Comparison of ENCODE assay signal across 8 cellular contexts in genomic region chrX:32448320-32448719, GRCh38.
DNase-seq lines count a peak whose midpoint lies in the region; ATAC-seq and TF ChIP-seq lines count a peak whose summit lies in the region.

No MANE protein-coding gene starts in this region.

- DNase-seq in GM23338 (ENCODE audit: low spot score), result peak; percentile 1
- peak; percentile 9 to 29 (median 24) for DNase-seq in immature natural killer cell
- DNase-seq in SK-N-DZ (ENCODE audit: low spot score), result no peak
- no peak for DNase-seq in inferior parietal cortex (ENCODE audit: extremely low spot score)
- no peak for DNase-seq in NCI-H1417 (lab: John Stamatoyannopoulos, UW)
- no peak for DNase-seq in colonic mucosa

- H3K4me1 ChIP-seq in GM23338 (ENCODE audit: insufficient read depth) (no peaks in the 10 kb centered on the region), Loucy (ENCODE audit: insufficient read depth, low read length, poor library complexity, severe bottlenecking) (peaks cover 9% of the 10 kb centered on the region), colonic mucosa (no peaks in the 10 kb centered on the region)

- H3K27ac Mint-ChIP-seq in GM23338, result no peak overlapping the region
- peak overlapping the region in 5 of 6 donors; percentile 12 to 78 (median 62) for H3K27ac Mint-ChIP-seq in immature natural killer cell

- H4K20me1 ChIP-seq in GM23338 (replicated peaks; ENCODE audit: insufficient read depth) (no peaks in the 10 kb centered on the region), Loucy (ENCODE audit: insufficient read depth, low read length, poor library complexity, severe bottlenecking) (no peaks in the 10 kb centered on the region)

- no peaks in the 10 kb centered on the region for H3K27me3 Mint-ChIP-seq in GM23338 (ENCODE audit: insufficient read depth, low read depth, poor library complexity)
- H3K27me3 Mint-ChIP-seq in immature natural killer cell (ENCODE audit: low read depth in 3 of 3), result peaks cover 1 to 2% (median 1%) of the 10 kb centered on the region in 3 donors

- H3K36me3 ChIP-seq in GM23338 (ENCODE audit: insufficient read depth), result no peaks in the 10 kb centered on the region
- H3K36me3 ChIP-seq in Loucy (ENCODE audit: insufficient read depth, low read length), result no peaks in the 10 kb centered on the region
- H3K36me3 ChIP-seq in colonic mucosa, result no peaks in the 10 kb centered on the region

- H3K9ac ChIP-seq in Loucy (ENCODE audit: low read depth, low read length, poor library complexity, severe bottlenecking) (no peak overlapping the region), colonic mucosa (ENCODE audit: low read depth in 2 of 2, low read length in 2 of 2) (no peak overlapping the region)

- H3K36me3 Mint-ChIP-seq in GM23338 (ENCODE audit: low read depth) (no peaks in the 10 kb centered on the region), immature natural killer cell (no peaks in the 10 kb centered on the region)

- no peak overlapping the region for H3K4me2 ChIP-seq in GM23338
- peak overlapping the region; percentile 66 for H3K4me2 ChIP-seq in Loucy (ENCODE audit: low read depth, low read length, poor library complexity, severe bottlenecking)

- H3K4me3 ChIP-seq in GM23338 (no peak overlapping the region), Loucy (ENCODE audit: low read length, poor library complexity, severe bottlenecking) (peak overlapping the region; percentile 62), colonic mucosa (no peak overlapping the region)

- H3K4me3 Mint-ChIP-seq in GM23338, result no peak overlapping the region
- H3K4me3 Mint-ChIP-seq in immature natural killer cell, result peak overlapping the region in 4 of 5 donors; percentile 43 to 62 (median 50)

- no peak overlapping the region for H3K27ac ChIP-seq in GM23338 (ENCODE audit: low read depth)
- no peak overlapping the region for H3K27ac ChIP-seq in colonic mucosa

- H3K9me3 ChIP-seq in Loucy (ENCODE audit: insufficient read depth, low read depth, low read length), result no peaks in the 10 kb centered on the region
- H3K9me3 ChIP-seq in colonic mucosa, result no peaks in the 10 kb centered on the region

- ATAC-seq in GM18861 (IDR thresholded peaks at IDR 0.05; ENCODE audit: unreplicated experiment), result peak; percentile 99
- no peak for ATAC-seq in GM23338

- H3K79me2 ChIP-seq in GM23338 (replicated peaks; ENCODE audit: insufficient read depth) (no peaks in the 10 kb centered on the region), Loucy (ENCODE audit: insufficient read depth, low read length) (no peaks in the 10 kb centered on the region)

- H2AFZ ChIP-seq in GM23338 (no peak overlapping the region), Loucy (ENCODE audit: low read length) (peak overlapping the region; percentile 87)

- H3K9me2 ChIP-seq in GM23338 (ENCODE audit: insufficient read depth) (no peaks in the 10 kb centered on the region), Loucy (replicated peaks; ENCODE audit: low read depth, low read length) (no peaks in the 10 kb centered on the region)

- H3K4me1 Mint-ChIP-seq in GM23338 (no peaks in the 10 kb centered on the region), immature natural killer cell (peaks cover 36 to 62% of the 10 kb centered on the region in 2 donors)

- H3K9me3 Mint-ChIP-seq in GM23338 (no peaks in the 10 kb centered on the region), immature natural killer cell (peaks cover 0 to 4% (median 2%) of the 10 kb centered on the region in 6 donors)

- H3K27me3 ChIP-seq in GM23338 (ENCODE audit: insufficient read depth) (no peaks in the 10 kb centered on the region), Loucy (ENCODE audit: insufficient read depth, low read length, poor library complexity, severe bottlenecking) (no peaks in the 10 kb centered on the region), colonic mucosa (no peaks in the 10 kb centered on the region)

- H3F3A ChIP-seq in GM23338 (replicated peaks; ENCODE audit: low read depth), result no peaks in the 10 kb centered on the region
- no peaks in the 10 kb centered on the region for H3F3A ChIP-seq in Loucy (ENCODE audit: low read depth)

- TF ChIP-seq CTCF in GM23338 (conservative IDR thresholded peaks at IDR 0.05; ENCODE audit: low read depth in 2 of 2) (no peak), Loucy (conservative IDR thresholded peaks at IDR 0.05; ENCODE audit: low read length) (no peak), colonic mucosa (IDR thresholded peaks at IDR 0.05) (no peak)

- intact Hi-C loops in colonic mucosa (cut with DNase I), result no loop called here

TF ChIP-seq in GM23338, 12 proteins besides CTCF, POLR2A, EP300 and RAD21:
- TF ChIP-seq, protein P1, sequence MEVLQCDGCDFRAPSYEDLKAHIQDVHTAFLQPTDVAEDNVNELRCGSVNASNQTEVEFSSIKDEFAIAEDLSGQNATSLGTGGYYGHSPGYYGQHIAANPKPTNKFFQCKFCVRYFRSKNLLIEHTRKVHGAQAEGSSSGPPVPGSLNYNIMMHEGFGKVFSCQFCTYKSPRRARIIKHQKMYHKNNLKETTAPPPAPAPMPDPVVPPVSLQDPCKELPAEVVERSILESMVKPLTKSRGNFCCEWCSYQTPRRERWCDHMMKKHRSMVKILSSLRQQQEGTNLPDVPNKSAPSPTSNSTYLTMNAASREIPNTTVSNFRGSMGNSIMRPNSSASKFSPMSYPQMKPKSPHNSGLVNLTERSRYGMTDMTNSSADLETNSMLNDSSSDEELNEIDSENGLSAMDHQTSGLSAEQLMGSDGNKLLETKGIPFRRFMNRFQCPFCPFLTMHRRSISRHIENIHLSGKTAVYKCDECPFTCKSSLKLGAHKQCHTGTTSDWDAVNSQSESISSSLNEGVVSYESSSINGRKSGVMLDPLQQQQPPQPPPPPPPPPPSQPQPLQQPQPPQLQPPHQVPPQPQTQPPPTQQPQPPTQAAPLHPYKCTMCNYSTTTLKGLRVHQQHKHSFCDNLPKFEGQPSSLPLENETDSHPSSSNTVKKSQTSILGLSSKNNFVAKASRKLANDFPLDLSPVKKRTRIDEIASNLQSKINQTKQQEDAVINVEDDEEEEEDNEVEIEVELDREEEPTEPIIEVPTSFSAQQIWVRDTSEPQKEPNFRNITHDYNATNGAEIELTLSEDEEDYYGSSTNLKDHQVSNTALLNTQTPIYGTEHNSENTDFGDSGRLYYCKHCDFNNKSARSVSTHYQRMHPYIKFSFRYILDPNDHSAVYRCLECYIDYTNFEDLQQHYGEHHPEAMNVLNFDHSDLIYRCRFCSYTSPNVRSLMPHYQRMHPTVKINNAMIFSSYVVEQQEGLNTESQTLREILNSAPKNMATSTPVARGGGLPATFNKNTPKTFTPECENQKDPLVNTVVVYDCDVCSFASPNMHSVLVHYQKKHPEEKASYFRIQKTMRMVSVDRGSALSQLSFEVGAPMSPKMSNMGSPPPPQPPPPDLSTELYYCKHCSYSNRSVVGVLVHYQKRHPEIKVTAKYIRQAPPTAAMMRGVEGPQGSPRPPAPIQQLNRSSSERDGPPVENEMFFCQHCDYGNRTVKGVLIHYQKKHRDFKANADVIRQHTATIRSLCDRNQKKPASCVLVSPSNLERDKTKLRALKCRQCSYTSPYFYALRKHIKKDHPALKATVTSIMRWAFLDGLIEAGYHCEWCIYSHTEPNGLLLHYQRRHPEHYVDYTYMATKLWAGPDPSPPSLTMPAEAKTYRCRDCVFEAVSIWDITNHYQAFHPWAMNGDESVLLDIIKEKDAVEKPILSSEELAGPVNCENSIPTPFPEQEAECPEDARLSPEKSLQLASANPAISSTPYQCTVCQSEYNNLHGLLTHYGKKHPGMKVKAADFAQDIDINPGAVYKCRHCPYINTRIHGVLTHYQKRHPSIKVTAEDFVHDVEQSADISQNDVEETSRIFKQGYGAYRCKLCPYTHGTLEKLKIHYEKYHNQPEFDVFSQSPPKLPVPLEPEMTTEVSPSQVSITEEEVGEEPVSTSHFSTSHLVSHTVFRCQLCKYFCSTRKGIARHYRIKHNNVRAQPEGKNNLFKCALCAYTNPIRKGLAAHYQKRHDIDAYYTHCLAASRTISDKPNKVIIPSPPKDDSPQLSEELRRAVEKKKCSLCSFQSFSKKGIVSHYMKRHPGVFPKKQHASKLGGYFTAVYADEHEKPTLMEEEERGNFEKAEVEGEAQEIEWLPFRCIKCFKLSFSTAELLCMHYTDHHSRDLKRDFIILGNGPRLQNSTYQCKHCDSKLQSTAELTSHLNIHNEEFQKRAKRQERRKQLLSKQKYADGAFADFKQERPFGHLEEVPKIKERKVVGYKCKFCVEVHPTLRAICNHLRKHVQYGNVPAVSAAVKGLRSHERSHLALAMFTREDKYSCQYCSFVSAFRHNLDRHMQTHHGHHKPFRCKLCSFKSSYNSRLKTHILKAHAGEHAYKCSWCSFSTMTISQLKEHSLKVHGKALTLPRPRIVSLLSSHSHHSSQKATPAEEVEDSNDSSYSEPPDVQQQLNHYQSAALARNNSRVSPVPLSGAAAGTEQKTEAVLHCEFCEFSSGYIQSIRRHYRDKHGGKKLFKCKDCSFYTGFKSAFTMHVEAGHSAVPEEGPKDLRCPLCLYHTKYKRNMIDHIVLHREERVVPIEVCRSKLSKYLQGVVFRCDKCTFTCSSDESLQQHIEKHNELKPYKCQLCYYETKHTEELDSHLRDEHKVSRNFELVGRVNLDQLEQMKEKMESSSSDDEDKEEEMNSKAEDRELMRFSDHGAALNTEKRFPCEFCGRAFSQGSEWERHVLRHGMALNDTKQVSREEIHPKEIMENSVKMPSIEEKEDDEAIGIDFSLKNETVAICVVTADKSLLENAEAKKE (CRISPR knock-in tag; IDR thresholded peaks at IDR 0.05), result no peak

Comparison
In these comparisons a context has a peak if more than half of its experiments do, and no peak if none do; other contexts are left out.
1. DNase-seq: peak in GM23338 (single experiment) and immature natural killer cell (3 of 3); none in SK-N-DZ (single experiment), inferior parietal cortex (single experiment), NCI-H1417 (0 of 3) and colonic mucosa (single experiment).